27 cellular contexts compared by ENCODE assay signal in genomic region chr3:8942746-8943488, GRCh38.
"Had no signal": no experiment of that assay in that cellular context is flagged by ENCODE, and none has a peak within 500 bp of the region (broad histone marks: within the 10 kb centered on the region; RNA-seq: fewer than 3 reads in every experiment).

No MANE protein-coding gene starts in this region.

- H3K4me3 Mint-ChIP-seq: stimulated activated effector memory CD8-positive, alpha-beta T cell treated with anti-CD3 and anti-CD28 coated beads, Interleukin-12 subunit alpha, Interleukin-12 subunit beta, amount 100 ng/mL, for 72 hours; stimulated activated memory B cell treated with anti-CD40 and anti-IgM and Interleukin-4, amounts not matched to agents 10 μg/mL and 1 μg/mL and 100 μg/mL, for 72 hours; stimulated activated naive B cell treated with anti-CD40 and anti-IgM and Interleukin-4, amounts not matched to agents 10 μg/mL and 1 μg/mL and 100 μg/mL, for 72 hours; stimulated activated naive CD8-positive, alpha-beta T cell treated with anti-CD3 and anti-CD28 coated beads, Interleukin-15, amount 100 ng/mL, for 72 hours; stimulated activated naive CD8-positive, alpha-beta T cell treated with anti-CD3 and anti-CD28 coated beads, Interleukin-15, Interleukin-2, amounts not matched to agents 100 ng/mL and 50 ng/mL, for 24 hours; type B pancreatic cell had no signal

- H3K4me3 ChIP-seq: suprapubic skin, testis, thoracic aorta, thyroid gland, tibial artery, tibial nerve, transverse colon, upper lobe of left lung, upper lobe of right lung, uterus, vagina had no signal

- DNase-seq: stimulated activated CD4-positive, alpha-beta T cell treated with anti-CD3 and anti-CD28 coated beads, Interleukin-2, amount 100 ng/mL, for 48 hours; stimulated activated CD4-positive, alpha-beta T cell treated with anti-CD3 and anti-CD28 coated beads, Interleukin-4, amount 100 ng/mL, for 1 hour; stimulated activated CD4-positive, alpha-beta T cell treated with anti-CD3 and anti-CD28 coated beads, Interleukin-4, amount 100 ng/mL, for 24 hours; stimulated activated CD4-positive, alpha-beta T cell treated with anti-CD3 and anti-CD28 coated beads, Interleukin-4, amount 100 ng/mL, for 4 hours; stimulated activated CD8-positive, alpha-beta memory T cell treated with anti-CD3 and anti-CD28 coated beads, Interleukin-4, amount 100 ng/mL, for 48 hours; stimulated activated naive B cell treated with anti-CD40 and anti-IgM and Interleukin-4, amounts not matched to agents 10 μg/mL and 1 μg/mL and 100 μg/mL, for 72 hours; stimulated activated naive CD4-positive, alpha-beta T cell; stimulated activated naive CD4-positive, alpha-beta T cell treated with Interleukin-2 at 50 U/mL for 16 hours; stimulated activated naive CD8-positive, alpha-beta T cell treated with anti-CD3 and anti-CD28 coated beads, Interleukin-15, amount 100 ng/mL, for 72 hours; stimulated activated naive CD8-positive, alpha-beta T cell treated with anti-CD3 and anti-CD28 coated beads, Interleukin-15, Interleukin-2, amounts not matched to agents 100 U/mL and 50 U/mL, for 24 hours; substantia nigra; testis; thyroid gland; tibial artery; transverse colon; trophoblast cell; upper lobe of left lung; upper lobe of right lung; uterus had no signal

- H3K4me1 Mint-ChIP-seq: stimulated activated effector memory CD8-positive, alpha-beta T cell treated with anti-CD3 and anti-CD28 coated beads, Interleukin-12 subunit alpha, Interleukin-12 subunit beta, amount 100 ng/mL, for 72 hours; stimulated activated memory B cell treated with anti-CD40 and anti-IgM and Interleukin-4, amounts not matched to agents 10 μg/mL and 1 μg/mL and 100 μg/mL, for 72 hours; stimulated activated naive B cell treated with anti-CD40 and anti-IgM and Interleukin-4, amounts not matched to agents 10 μg/mL and 1 μg/mL and 100 μg/mL, for 72 hours; stimulated activated naive CD8-positive, alpha-beta T cell treated with anti-CD3 and anti-CD28 coated beads, Interleukin-15, amount 100 ng/mL, for 72 hours had no signal

- H3K27me3 Mint-ChIP-seq: stimulated activated memory B cell treated with anti-CD40 and anti-IgM and Interleukin-4, amounts not matched to agents 10 μg/mL and 1 μg/mL and 100 μg/mL, for 72 hours; stimulated activated naive B cell treated with anti-CD40 and anti-IgM and Interleukin-4, amounts not matched to agents 10 μg/mL and 1 μg/mL and 100 μg/mL, for 72 hours; stimulated activated naive CD8-positive, alpha-beta T cell treated with anti-CD3 and anti-CD28 coated beads, Interleukin-15, amount 100 ng/mL, for 72 hours; stimulated activated naive CD8-positive, alpha-beta T cell treated with anti-CD3 and anti-CD28 coated beads, Interleukin-15, Interleukin-2, amounts not matched to agents 100 ng/mL and 50 ng/mL, for 24 hours; type B pancreatic cell had no signal

- H3K27ac Mint-ChIP-seq: stimulated activated effector memory CD8-positive, alpha-beta T cell treated with anti-CD3 and anti-CD28 coated beads, Interleukin-12 subunit alpha, Interleukin-12 subunit beta, amount 100 ng/mL, for 72 hours; stimulated activated memory B cell treated with anti-CD40 and anti-IgM and Interleukin-4, amounts not matched to agents 10 μg/mL and 1 μg/mL and 100 μg/mL, for 72 hours; stimulated activated naive B cell treated with anti-CD40 and anti-IgM and Interleukin-4, amounts not matched to agents 10 μg/mL and 1 μg/mL and 100 μg/mL, for 72 hours; stimulated activated naive CD8-positive, alpha-beta T cell treated with anti-CD3 and anti-CD28 coated beads, Interleukin-15, Interleukin-2, amounts not matched to agents 100 ng/mL and 50 ng/mL, for 24 hours; type B pancreatic cell had no signal

- H3K27me3 ChIP-seq: suprapubic skin, testis, thyroid gland, tibial artery, tibial nerve, transverse colon, upper lobe of left lung, upper lobe of right lung, uterus, vagina had no signal

- H3K9me3 ChIP-seq: suprapubic skin, testis, thoracic aorta, thyroid gland, tibial artery, vagina had no signal

- ATAC-seq: stimulated activated effector memory CD8-positive, alpha-beta T cell treated with anti-CD3 and anti-CD28 coated beads, Interleukin-12 subunit alpha, Interleukin-12 subunit beta, amount 100 ng/mL, for 72 hours; stimulated activated memory B cell treated with anti-CD40 and anti-IgM and Interleukin-4, amounts not matched to agents 10 μg/mL and 1 μg/mL and 100 μg/mL, for 72 hours; stimulated activated naive B cell treated with anti-CD40 and anti-IgM and Interleukin-4, amounts not matched to agents 10 μg/mL and 1 μg/mL and 100 μg/mL, for 72 hours; stimulated activated naive CD8-positive, alpha-beta T cell treated with anti-CD3 and anti-CD28 coated beads, Interleukin-15, amount 100 ng/mL, for 72 hours; stimulated activated naive CD8-positive, alpha-beta T cell treated with anti-CD3 and anti-CD28 coated beads, Interleukin-15, Interleukin-2, amounts not matched to agents 100 U/mL and 50 U/mL, for 24 hours had no signal

- H3K27ac ChIP-seq: suprapubic skin, testis, thoracic aorta, thyroid gland, tibial artery, tibial nerve, transverse colon, upper lobe of left lung, upper lobe of right lung, uterus, vagina had no signal

- H3K36me3 ChIP-seq: thoracic aorta, uterus had no signal

- H3K4me1 ChIP-seq: suprapubic skin, testis, thyroid gland, tibial artery, tibial nerve, transverse colon, upper lobe of left lung, upper lobe of right lung, uterus, vagina had no signal
